ENCODE assay signal across 17 cellular contexts in the genomic region with DNA sequence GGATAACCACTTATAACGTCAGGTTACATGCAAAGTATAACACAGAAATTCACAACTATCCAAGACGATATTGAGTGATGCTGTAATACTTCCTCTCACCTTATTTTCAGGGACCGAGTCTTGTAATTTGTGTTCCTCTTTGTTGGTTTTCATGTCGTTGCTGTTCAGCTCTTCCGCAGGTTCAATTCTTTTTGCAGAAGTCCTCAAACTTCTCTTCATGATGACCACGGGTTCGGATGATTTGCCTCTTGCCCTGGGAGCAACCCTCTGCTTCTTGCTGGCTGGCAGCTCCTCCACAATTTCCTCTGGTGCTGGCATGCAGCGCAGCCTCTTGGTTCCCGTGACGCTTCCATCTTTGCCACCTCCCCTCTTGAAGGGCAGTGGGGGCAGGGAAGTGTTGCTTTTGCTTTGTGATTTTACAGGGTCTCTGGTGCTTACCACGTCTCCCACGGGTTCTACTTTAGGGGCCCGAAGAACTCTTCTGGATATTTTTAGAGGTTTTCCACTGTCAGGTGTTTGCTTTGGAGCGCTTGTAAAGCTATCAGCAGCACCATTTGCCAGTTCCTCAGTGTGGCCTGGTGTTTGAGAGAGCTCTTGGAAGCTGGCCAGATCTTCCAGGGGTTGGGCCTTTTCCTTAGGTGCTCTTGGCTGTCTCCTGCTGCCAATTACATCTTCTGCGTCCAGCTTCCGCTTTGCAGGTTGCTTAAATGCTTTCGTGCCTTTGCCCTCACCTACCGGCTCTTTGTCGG. TPM values are rescaled to one million over a fixed set of nuclear protein-coding genes. Genes with fewer than 3 reads are reported as not detected.
DNase-seq lines count a peak whose midpoint lies in the region; ATAC-seq and TF ChIP-seq lines count a peak whose summit lies in the region.
"Had no signal": no experiment of that assay in that cellular context is flagged by ENCODE, and none has a peak within 500 bp of the region (broad histone marks: within the 10 kb centered on the region; RNA-seq: fewer than 3 reads in every experiment).

No MANE protein-coding gene starts in this region.

- CTCF ChIA-PET in RWPE1 (lab: Yijun Ruan, JAX) = no interaction called here

- H3K4me1 ChIP-seq in right cardiac atrium (ENCODE audit: control insufficient read depth, insufficient read depth, low read length) (no peaks in the 10 kb centered on the region), heart right ventricle (no peaks in the 10 kb centered on the region), left lung (peaks cover 0 to 5% of the 10 kb centered on the region in 2 donors)
- H3K4me1 ChIP-seq: HAP-1, right lobe of liver, SJSA1 had no signal

- no peak overlapping the region for H3K4me3 ChIP-seq in right cardiac atrium (ENCODE audit: low read length)
- no peak overlapping the region for H3K4me3 ChIP-seq in heart right ventricle
- H3K4me3 ChIP-seq in left lung = no peak overlapping the region
- H3K4me3 ChIP-seq: dorsolateral prefrontal cortex, HAP-1, right lobe of liver, SJSA1 had no signal

- H3K9me3 ChIP-seq in right cardiac atrium (ENCODE audit: control insufficient read depth, low read length) = no peaks in the 10 kb centered on the region
- no peaks in the 10 kb centered on the region for H3K9me3 ChIP-seq in heart right ventricle
- H3K9me3 ChIP-seq in left lung = no peaks in the 10 kb centered on the region
- H3K9me3 ChIP-seq: HAP-1, right lobe of liver, SJSA1 had no signal

- WGBS in right cardiac atrium = 77% methylated on average over 19 of the region's 19 CpGs
- WGBS in heart right ventricle, 2 donors = 73 to 76% methylated on average over 19 of the region's 19 CpGs

- intact Hi-C loops in right cardiac atrium (cut with DNase I) (no loop called here), heart right ventricle (cut with DNase I) (no loop called here), left lung (cut with DNase I) (no loop called here)

- TF ChIP-seq CTCF in heart right ventricle (IDR thresholded peaks at IDR 0.05) = no peak
- no peak for TF ChIP-seq CTCF in RWPE1 (conservative IDR thresholded peaks at IDR 0.05; ENCODE audit: low read depth)
- no peak for TF ChIP-seq CTCF in left lung (IDR thresholded peaks at IDR 0.05)

- ATAC-seq in right cardiac atrium (peak; percentile 48 to 52), heart right ventricle (no peak), left lung (peak; percentile 94)

- POLR2A ChIA-PET in RWPE1 (lab: Yijun Ruan, JAX; ENCODE audit: low non-redundant PET) = no interaction called here

- H3K27ac ChIP-seq in right cardiac atrium (ENCODE audit: low read length) (no peak overlapping the region), heart right ventricle (no peak overlapping the region), RWPE1 (0 out of 2 replicates have a peak overlapping the region, but pooled peaks have one; percentile 12), left lung (no peak overlapping the region)
- H3K27ac ChIP-seq: dorsolateral prefrontal cortex, right lobe of liver, SJSA1 had no signal

- DNase-seq in right cardiac atrium = no peak
- no peak for DNase-seq in heart right ventricle
- DNase-seq in RWPE1 (ENCODE audit: low spot score) = no peak
- peak in 1 of 2 donors; percentile 73 for DNase-seq in left lung
- no peak for DNase-seq in stimulated activated CD4-positive, alpha-beta T cell treated with anti-CD3 and anti-CD28 coated beads, Interleukin-4, amount 100 ng/mL, for 1 hour
- DNase-seq in cortex of kidney (lab: John Stamatoyannopoulos, UW) = no peak
- no peak for DNase-seq in NCI-H748 treated with DMSO at 0.1 percent for 48 hours (lab: John Stamatoyannopoulos, UW)
- DNase-seq: activated CD4-positive, alpha-beta T cell treated with anti-CD3 and anti-CD28 coated beads, Interleukin-2, amount 50 U/mL, for 48 hours; activated naive CD4-positive, alpha-beta T cell treated with anti-CD3 and anti-CD28 coated beads for 36 hours; dorsolateral prefrontal cortex; islet precursor cell; midbrain; NCI-H446; nucleus accumbens; right lobe of liver had no signal

- H3K27me3 ChIP-seq in right cardiac atrium (ENCODE audit: control insufficient read depth, insufficient read depth) (no peaks in the 10 kb centered on the region), heart right ventricle (peaks cover 0 to 3% (median 0%) of the 10 kb centered on the region in 7 donors), left lung (no peaks in the 10 kb centered on the region)
- H3K27me3 ChIP-seq: right lobe of liver, SJSA1 had no signal

- H3K36me3 ChIP-seq in heart right ventricle (peaks cover 0 to 93% (median 0%) of the 10 kb centered on the region in 9 donors), left lung (peaks cover 0 to 18% of the 10 kb centered on the region in 2 donors)
- H3K36me3 ChIP-seq: right lobe of liver had no signal

RNA-seq across cellular contexts. Expression of a gene that starts 23.6 kb away (rescaled TPM):
- 1 to 10 TPM in 2 of 4 donors, under 1 TPM in 2; 0.11 to 4.9 (median 1.8) TPM for total RNA-seq in right cardiac atrium
- 0.05 TPM for polyA plus RNA-seq in right cardiac atrium
- total RNA-seq in heart right ventricle = 10 to 100 TPM in 1 of 10 donors, 1 to 10 TPM in 4, under 1 TPM in 5; 0.28 to 19.1 (median 0.72) TPM
- polyA plus RNA-seq in heart right ventricle = under 1 TPM; 0.09 to 0.15 TPM
- total RNA-seq in left lung = 10 to 100 TPM in 1 of 2 donors, 1 to 10 TPM in 1; 6.9 to 21.5 TPM

Comparison
In these comparisons a context has a peak if more than half of its experiments do, and no peak if none do; other contexts are left out.
1. ATAC-seq: peak in right cardiac atrium (2 of 2) and left lung (single experiment); none in heart right ventricle (0 of 8).